ENCODE assay signal across 1 cellular context in genomic region chr10:109913351-109913902, GRCh38.
TF ChIP-seq lines count a peak whose summit lies in the region.

No MANE protein-coding gene starts in this region.

TF ChIP-seq in IMR-90, 13 proteins besides CTCF, POLR2A, EP300 and RAD21 (continued from another document):
- TF ChIP-seq MAFK (IDR thresholded peaks at IDR 0.05; ENCODE audit: low read depth, low read length) (no peak), ELK1 (IDR thresholded peaks at IDR 0.05; ENCODE audit: borderline replicate concordance, low read depth, low read length) (no peak), BHLHE40 (IDR thresholded peaks at IDR 0.05; ENCODE audit: low read depth, low read length) (no peak), RCOR1 (IDR thresholded peaks at IDR 0.05; ENCODE audit: insufficient replicate concordance, low read length) (no peak), CEBPB (IDR thresholded peaks at IDR 0.05; ENCODE audit: low read depth, low read length) (no peak), CHD1 (IDR thresholded peaks at IDR 0.05; ENCODE audit: low read depth, low read length) (no peak), USF2 (IDR thresholded peaks at IDR 0.05; ENCODE audit: low read depth, low read length) (no peak), MAZ (IDR thresholded peaks at IDR 0.05; ENCODE audit: borderline replicate concordance, low read depth, low read length) (no peak), MXI1 (IDR thresholded peaks at IDR 0.05; ENCODE audit: borderline replicate concordance, low read depth, low read length) (no peak), SMC3 (IDR thresholded peaks at IDR 0.05; ENCODE audit: low read depth, low read length) (no peak)
